In genomic region chr16:30829130-30830071, GRCh38 we compare ENCODE assay signal across 17 cellular contexts.
DNase-seq lines count a peak whose midpoint lies in the region; ATAC-seq and TF ChIP-seq lines count a peak whose summit lies in the region.
"Had no signal": no experiment of that assay in that cellular context is flagged by ENCODE, and none has a peak within 500 bp of the region (broad histone marks: within the 10 kb centered on the region; RNA-seq: fewer than 3 reads in every experiment).

No MANE protein-coding gene starts in this region.

- H3K36me3 ChIP-seq in Loucy (ENCODE audit: insufficient read depth, low read length) (no peaks in the 10 kb centered on the region), muscle layer of duodenum (ENCODE audit: control insufficient read depth in 1 of 2, insufficient read depth in 2 of 2, low read length in 2 of 2) (peaks cover 0 to 7% of the 10 kb centered on the region in 2 donors), MM.1S (replicated peaks; ENCODE audit: insufficient read depth, low read length) (no peaks in the 10 kb centered on the region)
- H3K36me3 ChIP-seq: prostate gland had no signal

- H3K4me3 ChIP-seq in Loucy (ENCODE audit: low read length, poor library complexity, severe bottlenecking) (no peak overlapping the region), epithelial cell of esophagus (ENCODE audit: low read length) (no peak overlapping the region), muscle layer of duodenum (ENCODE audit: low read depth in 1 of 2, low read length in 2 of 2) (no peak overlapping the region), MM.1S (ENCODE audit: low read length) (no peak overlapping the region)
- H3K4me3 ChIP-seq: prostate gland had no signal

- H3K4me1 ChIP-seq in Loucy (ENCODE audit: insufficient read depth, low read length, poor library complexity, severe bottlenecking) = no peaks in the 10 kb centered on the region
- no peaks in the 10 kb centered on the region for H3K4me1 ChIP-seq in muscle layer of duodenum (ENCODE audit: control insufficient read depth in 1 of 2, insufficient read depth in 2 of 2, low read length in 2 of 2)
- no peaks in the 10 kb centered on the region for H3K4me1 ChIP-seq in MM.1S (ENCODE audit: low read length)
- H3K4me1 ChIP-seq: prostate gland had no signal

- H3K27ac ChIP-seq in muscle layer of duodenum (ENCODE audit: low read length) (peak overlapping the region; percentile 1), MM.1S (ENCODE audit: low read length) (no peak overlapping the region)
- H3K27ac ChIP-seq: prostate gland had no signal

- H3K79me2 ChIP-seq in Loucy (ENCODE audit: insufficient read depth, low read length) (no peaks in the 10 kb centered on the region), MM.1S (ENCODE audit: low read length) (no peaks in the 10 kb centered on the region)

- H3F3A ChIP-seq in Loucy (ENCODE audit: low read depth) = no peaks in the 10 kb centered on the region
- H3F3A ChIP-seq in MM.1S (ENCODE audit: insufficient read depth, low read length) = no peaks in the 10 kb centered on the region

- H4K20me1 ChIP-seq in Loucy (ENCODE audit: insufficient read depth, low read length, poor library complexity, severe bottlenecking) (no peaks in the 10 kb centered on the region), MM.1S (ENCODE audit: insufficient read depth, low read length) (no peaks in the 10 kb centered on the region)

- H3K9ac ChIP-seq in Loucy (ENCODE audit: low read depth, low read length, poor library complexity, severe bottlenecking) (no peak overlapping the region), MM.1S (ENCODE audit: low read length) (no peak overlapping the region)

- H3K27me3 ChIP-seq in Loucy (ENCODE audit: insufficient read depth, low read length, poor library complexity, severe bottlenecking) (no peaks in the 10 kb centered on the region), muscle layer of duodenum (ENCODE audit: low read depth, low read length) (no peaks in the 10 kb centered on the region), MM.1S (replicated peaks; ENCODE audit: insufficient read depth, low read length) (no peaks in the 10 kb centered on the region; the same call in 1 of the 2 replicates)

- ATAC-seq in GM21447 (IDR thresholded peaks at IDR 0.05; ENCODE audit: unreplicated experiment) = no peak
- no peak for ATAC-seq in GM18520 (IDR thresholded peaks at IDR 0.05; ENCODE audit: unreplicated experiment)
- ATAC-seq: natural killer cell treated with Interleukin-12 subunit alpha and Interleukin-12 subunit beta and Interleukin-15 and Interleukin-18, amount 100 ng/mL, for 72 hours; PC-3 had no signal

- no peak overlapping the region for H2AFZ ChIP-seq in Loucy (ENCODE audit: low read length)
- H2AFZ ChIP-seq in MM.1S (ENCODE audit: low read length) = no peak overlapping the region

- H3K4me2 ChIP-seq in Loucy (ENCODE audit: low read depth, low read length, poor library complexity, severe bottlenecking) (no peak overlapping the region), MM.1S (ENCODE audit: low read depth, low read length) (no peak overlapping the region)

- TF ChIP-seq CTCF in Loucy (conservative IDR thresholded peaks at IDR 0.05; ENCODE audit: low read length) (0 out of 2 replicates have a peak, but pooled peaks have one; percentile 8), epithelial cell of esophagus (IDR thresholded peaks at IDR 0.05; ENCODE audit: insufficient read depth, low read depth, low read length, missing control alignments) (peak; percentile 12), MM.1S (IDR thresholded peaks at IDR 0.05; ENCODE audit: low read length) (no peak)

- DNase-seq in AG08395 (ENCODE audit: low spot score) = peak; percentile 31
- DNase-seq in epithelial cell of esophagus (ENCODE audit: low read depth) = no peak
- no peak for DNase-seq in MM.1S
- no peak for DNase-seq in NCI-H446 treated with DMSO at 0.1 percent for 48 hours (lab: John Stamatoyannopoulos, UW)
- DNase-seq: AML-193; effector memory CD4-positive, alpha-beta T cell; GF-D8; left cardiac atrium; NCI-H1930; NCI-H748 treated with DMSO at 0.1 percent for 48 hours; PC-3 had no signal

- no peaks in the 10 kb centered on the region for H3K9me2 ChIP-seq in Loucy (replicated peaks; ENCODE audit: low read depth, low read length)
- no peaks in the 10 kb centered on the region for H3K9me2 ChIP-seq in MM.1S (replicated peaks; ENCODE audit: insufficient read depth, low read length)

- H3K9me3 ChIP-seq in Loucy (ENCODE audit: insufficient read depth, low read depth, low read length) (no peaks in the 10 kb centered on the region), muscle layer of duodenum (ENCODE audit: control insufficient read depth in 1 of 2, low read length in 2 of 2) (no peaks in the 10 kb centered on the region), MM.1S (replicated peaks; ENCODE audit: insufficient read depth, low read length) (no peaks in the 10 kb centered on the region)
- H3K9me3 ChIP-seq: prostate gland had no signal
